ENCODE assay signal across 20 cellular contexts in the genomic region with DNA sequence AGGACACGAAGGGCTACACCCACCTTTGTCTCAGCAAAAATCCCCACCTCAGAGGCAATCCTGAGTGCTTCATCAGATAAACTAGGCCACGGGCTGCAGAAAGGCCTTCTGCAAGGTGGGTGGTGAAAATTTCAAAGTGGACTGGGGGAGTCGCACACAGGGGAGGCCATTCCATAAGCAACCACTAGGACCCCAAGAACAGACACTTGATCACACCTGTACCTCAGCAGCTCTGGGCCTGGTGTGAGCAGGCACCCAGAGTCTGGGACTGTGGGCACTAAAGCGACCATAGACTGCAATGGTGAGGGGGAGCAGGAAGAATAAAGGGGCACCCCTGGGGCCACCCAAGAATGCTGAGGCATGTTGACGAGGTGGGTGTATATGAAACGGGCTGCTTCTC.
"Had no signal": no experiment of that assay in that cellular context is flagged by ENCODE, and none has a peak within 500 bp of the region (broad histone marks: within the 10 kb centered on the region; RNA-seq: fewer than 3 reads in every experiment).

No MANE protein-coding gene starts in this region.

- ATAC-seq: left colon, left ventricle myocardium superior had no signal

- H3K9me3 Mint-ChIP-seq: dendritic cell treated with granulocyte-macrophage colony-stimulating factor and Interleukin-4, amounts not matched to agents 40 ng/mL and 50 ng/mL, for 4 days; naive B cell had no signal

- H3K4me3 Mint-ChIP-seq: dendritic cell treated with granulocyte-macrophage colony-stimulating factor and Interleukin-4, amounts not matched to agents 40 ng/mL and 50 ng/mL, for 4 days; naive B cell had no signal

- H3K4me3 ChIP-seq: heart left ventricle, lung, sigmoid colon, skin epidermis, stomach, thoracic aorta, transverse colon had no signal

- H3K4me1 ChIP-seq: heart left ventricle, sigmoid colon, stomach, transverse colon had no signal

- H3K27ac Mint-ChIP-seq: dendritic cell treated with granulocyte-macrophage colony-stimulating factor and Interleukin-4, amounts not matched to agents 40 ng/mL and 50 ng/mL, for 4 days had no signal

- H3K36me3 ChIP-seq: transverse colon had no signal

- FAIRE-seq: colon had no signal

- H3K9me3 ChIP-seq: heart left ventricle, sigmoid colon, stomach, thoracic aorta, transverse colon had no signal

- H3K27me3 Mint-ChIP-seq: dendritic cell treated with granulocyte-macrophage colony-stimulating factor and Interleukin-4, amounts not matched to agents 40 ng/mL and 50 ng/mL, for 4 days; naive B cell had no signal

- H3K27ac ChIP-seq: heart left ventricle, sigmoid colon, skin epidermis, stomach, thoracic aorta, transverse colon had no signal

- H3K4me1 Mint-ChIP-seq: naive B cell had no signal

- H3K27me3 ChIP-seq: heart left ventricle, sigmoid colon, stomach, transverse colon had no signal

- DNase-seq: foreskin melanocyte; heart left ventricle; hippocampal formation; left colon; left ventricle myocardium superior; mesenchymal stem cell; naive B cell; posterior cingulate gyrus; sigmoid colon; stimulated activated CD4-positive, alpha-beta T cell treated with anti-CD3 and anti-CD28 coated beads, Interleukin-2, amount 100 ng/mL, for 24 hours; stimulated activated CD4-positive, alpha-beta T cell treated with anti-CD3 and anti-CD28 coated beads, Interleukin-4, amount 100 ng/mL, for 4 hours; stimulated activated naive CD4-positive, alpha-beta T cell; stomach; substantia nigra; transverse colon had no signal
